In the genomic region with DNA sequence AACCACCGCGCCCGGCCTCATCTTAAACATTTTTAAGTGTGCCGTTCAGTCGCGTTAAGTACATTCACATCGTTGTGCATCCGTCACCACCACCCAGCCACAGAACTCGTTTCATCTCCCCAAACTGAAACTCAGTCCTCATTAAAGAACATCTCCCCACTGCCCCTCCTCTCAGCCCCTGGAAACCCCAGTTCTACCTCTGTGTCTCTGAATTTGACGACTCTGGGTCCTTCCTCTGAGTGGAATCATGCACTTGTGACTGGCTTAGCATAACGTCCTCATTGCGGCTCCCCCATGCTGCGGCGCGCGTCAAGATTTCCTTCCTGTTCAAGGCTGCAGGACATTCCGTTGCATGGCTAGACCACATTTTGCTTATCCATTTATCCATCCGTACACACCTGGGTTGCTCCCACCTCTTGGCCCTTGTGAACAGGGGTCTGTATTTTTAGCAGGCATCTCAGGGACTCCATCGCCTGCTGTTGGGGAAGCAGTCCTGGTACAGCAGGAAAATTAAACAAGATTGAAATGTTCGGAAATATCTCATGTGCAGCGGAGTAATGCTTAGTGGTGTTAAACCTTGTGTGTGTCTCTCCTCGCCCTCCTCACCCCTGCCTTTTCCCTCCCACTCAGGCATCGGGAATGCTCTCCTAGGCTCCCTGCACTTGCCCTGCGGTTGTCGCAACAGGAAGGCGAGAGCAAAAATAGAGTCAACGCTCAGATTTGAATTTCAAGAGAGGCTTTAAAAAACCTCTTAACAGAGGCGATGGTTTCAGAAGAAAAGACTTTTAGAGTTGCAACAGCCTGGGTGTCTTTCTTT, we compare ENCODE assay signal across 18 cellular contexts.
DNase-seq lines count a peak whose midpoint lies in the region; ATAC-seq and TF ChIP-seq lines count a peak whose summit lies in the region.
"Had no signal": no experiment of that assay in that cellular context is flagged by ENCODE, and none has a peak within 500 bp of the region (broad histone marks: within the 10 kb centered on the region; RNA-seq: fewer than 3 reads in every experiment).

No MANE protein-coding gene starts in this region.

- no peaks in the 10 kb centered on the region for H4K20me1 ChIP-seq in H9 (ENCODE audit: control insufficient read depth, insufficient read depth, insufficient read length)

- peaks cover 44 to 46% of the 10 kb centered on the region in 2 experiments for H3K4me1 Mint-ChIP-seq in H9
- H3K4me1 Mint-ChIP-seq in T-cell: peaks cover 5 to 20% (median 20%) of the 10 kb centered on the region in 3 donors
- peaks cover 17% of the 10 kb centered on the region for H3K4me1 Mint-ChIP-seq in osteocyte (ENCODE audit: unreplicated experiment)
- H3K4me1 Mint-ChIP-seq: activated naive CD4-positive, alpha-beta T cell treated with anti-CD3 and anti-CD28 coated beads, Interleukin-2, amount 10 ng/mL, durations not matched to agents 7 days and 5 days; stimulated activated memory B cell treated with anti-CD40 and anti-IgM and Interleukin-4, amounts not matched to agents 10 μg/mL and 1 μg/mL and 100 μg/mL, for 72 hours had no signal

- peaks cover 0 to 4% (median 0%) of the 10 kb centered on the region in 3 experiments; a peak in 1 of 7 replicates for H3K36me3 Mint-ChIP-seq in H9 (ENCODE audit: insufficient read depth in 1 of 3, low read depth in 3 of 3)
- no peaks in the 10 kb centered on the region for H3K36me3 Mint-ChIP-seq in T-cell
- H3K36me3 Mint-ChIP-seq in osteocyte (ENCODE audit: unreplicated experiment): no peaks in the 10 kb centered on the region
- H3K36me3 Mint-ChIP-seq: activated CD4-positive, alpha-beta memory T cell treated with anti-CD3 and anti-CD28 coated beads for 36 hours; activated naive CD4-positive, alpha-beta T cell treated with anti-CD3 and anti-CD28 coated beads, Interleukin-2, amount 10 ng/mL, durations not matched to agents 7 days and 5 days; stimulated activated memory B cell treated with anti-CD40 and anti-IgM and Interleukin-4, amounts not matched to agents 10 μg/mL and 1 μg/mL and 100 μg/mL, for 72 hours had no signal

- no peak overlapping the region for H2BK5ac ChIP-seq in H9 (ENCODE audit: insufficient read length, low read length)

- no peak overlapping the region for H2BK12ac ChIP-seq in H9 (ENCODE audit: insufficient read length, low read depth, low read length)

- no peak overlapping the region for H3K4me2 ChIP-seq in H9 (ENCODE audit: insufficient read depth, insufficient read length, low read length)

- no peak overlapping the region; a peak in 1 of 7 replicates for H3K27ac Mint-ChIP-seq in H9
- no peak overlapping the region for H3K27ac Mint-ChIP-seq in T-cell
- no peak overlapping the region for H3K27ac Mint-ChIP-seq in osteocyte (ENCODE audit: unreplicated experiment)
- H3K27ac Mint-ChIP-seq: activated CD4-positive, alpha-beta memory T cell treated with anti-CD3 and anti-CD28 coated beads for 36 hours; activated naive CD4-positive, alpha-beta T cell treated with anti-CD3 and anti-CD28 coated beads, Interleukin-2, amount 10 ng/mL, durations not matched to agents 7 days and 5 days; IgD-negative memory B cell; stimulated activated memory B cell treated with anti-CD40 and anti-IgM and Interleukin-4, amounts not matched to agents 10 μg/mL and 1 μg/mL and 100 μg/mL, for 72 hours had no signal

- H3K27me3 ChIP-seq in H9 (ENCODE audit: insufficient read depth, low read length): no peaks in the 10 kb centered on the region

- H3K9me3 ChIP-seq in H9 (ENCODE audit: control insufficient read depth, low read depth, low read length): no peaks in the 10 kb centered on the region
- H3K9me3 ChIP-seq: BE2C had no signal

- H3K4me3 Mint-ChIP-seq in H9 (no peak overlapping the region), T-cell (peak overlapping the region; percentile 21 to 64 (median 55)), osteocyte (ENCODE audit: unreplicated experiment) (no peak overlapping the region)
- H3K4me3 Mint-ChIP-seq: activated CD4-positive, alpha-beta memory T cell treated with anti-CD3 and anti-CD28 coated beads for 36 hours; activated naive CD4-positive, alpha-beta T cell treated with anti-CD3 and anti-CD28 coated beads, Interleukin-2, amount 10 ng/mL, durations not matched to agents 7 days and 5 days; IgD-negative memory B cell; stimulated activated memory B cell treated with anti-CD40 and anti-IgM and Interleukin-4, amounts not matched to agents 10 μg/mL and 1 μg/mL and 100 μg/mL, for 72 hours had no signal

- no peak for DNase-seq in H9
- peak in 19 of 34 experiments; percentile 2 to 51 (median 20) for DNase-seq in T-cell
- DNase-seq in dermis blood vessel endothelial cell: peak; percentile 15
- DNase-seq in osteocyte (ENCODE audit: extremely low spot score, unreplicated experiment): peak; percentile 62
- no peak for DNase-seq in ACHN
- DNase-seq in NCI-H446 (lab: John Stamatoyannopoulos, UW): no peak
- no peak for DNase-seq in cortex of kidney (lab: John Stamatoyannopoulos, UW)
- DNase-seq: activated CD4-positive, alpha-beta memory T cell treated with anti-CD3 and anti-CD28 coated beads for 36 hours; activated naive CD4-positive, alpha-beta T cell treated with anti-CD3 and anti-CD28 coated beads, Interleukin-2, amount 10 ng/mL, durations not matched to agents 7 days and 5 days; BE2C; effector memory CD4-positive, alpha-beta T cell; NCI-H2029; NCI-H526 treated with DMSO at 0.1 percent for 48 hours; trophoblast cell had no signal

- H3T11ph ChIP-seq in H9 (ENCODE audit: low read length): no peak overlapping the region

- H3K27me3 Mint-ChIP-seq in H9 (ENCODE audit: low read depth) (peaks cover 32% of the 10 kb centered on the region), T-cell (peaks cover 24 to 33% of the 10 kb centered on the region in 2 donors), osteocyte (ENCODE audit: unreplicated experiment) (no peaks in the 10 kb centered on the region)

- in situ Hi-C loops in ACHN (cut with HindIII; ENCODE audit: low pct_ligation_motif_present, low pct_unique_long_range_greater_than_20kb, low sequenced_read_pairs): no loop called here

- no peak overlapping the region for H3K14ac ChIP-seq in H9 (ENCODE audit: insufficient read depth, low read length)

- H3K23ac ChIP-seq in H9 (ENCODE audit: insufficient read length, low read depth, low read length): no peak overlapping the region

- no peak overlapping the region for H2BK20ac ChIP-seq in H9 (ENCODE audit: low read depth, low read length, poor library complexity, severe bottlenecking)

- peaks cover 2% of the 10 kb centered on the region; the same call in 1 of the 2 replicates for H3K4me1 ChIP-seq in H9 (ENCODE audit: insufficient read depth, low read length)
- H3K4me1 ChIP-seq: BE2C had no signal

- H2AK5ac ChIP-seq in H9 (ENCODE audit: insufficient read length, low read length): no peak overlapping the region

- POLR2A ChIA-PET in T-cell (lab: Charles Lee): no interaction called here

- no peaks in the 10 kb centered on the region for H3K79me2 ChIP-seq in H9 (ENCODE audit: insufficient read depth, low read length)
- H3K79me2 ChIP-seq: parathyroid adenoma had no signal

- H3K4ac ChIP-seq in H9 (ENCODE audit: low read depth, low read length): no peak overlapping the region

- no peak overlapping the region for H2BK120ac ChIP-seq in H9 (ENCODE audit: low read depth, low read length, poor library complexity, severe bottlenecking)

- no peak overlapping the region for H3K9ac ChIP-seq in H9 (ENCODE audit: extremely low read depth, insufficient read length, low read length)
- H3K9ac ChIP-seq: parathyroid adenoma had no signal

- H3K9me3 Mint-ChIP-seq in H9 (no peaks in the 10 kb centered on the region), T-cell (no peaks in the 10 kb centered on the region), osteocyte (ENCODE audit: unreplicated experiment) (no peaks in the 10 kb centered on the region)
- H3K9me3 Mint-ChIP-seq: activated CD4-positive, alpha-beta memory T cell treated with anti-CD3 and anti-CD28 coated beads for 36 hours; activated naive CD4-positive, alpha-beta T cell treated with anti-CD3 and anti-CD28 coated beads, Interleukin-2, amount 10 ng/mL, durations not matched to agents 7 days and 5 days; stimulated activated memory B cell treated with anti-CD40 and anti-IgM and Interleukin-4, amounts not matched to agents 10 μg/mL and 1 μg/mL and 100 μg/mL, for 72 hours had no signal

- H4K91ac ChIP-seq in H9 (ENCODE audit: insufficient read length, low read depth, low read length): no peak overlapping the region

- no peak overlapping the region for H4K5ac ChIP-seq in H9 (ENCODE audit: insufficient read length, low read depth, low read length)

- H2BK15ac ChIP-seq in H9 (ENCODE audit: low read depth, low read length): no peak overlapping the region

- H3K27ac ChIP-seq in H9 (ENCODE audit: insufficient read length, low read depth, low read length): no peak overlapping the region
- H3K27ac ChIP-seq: parathyroid adenoma had no signal

- peak in 3 of 4 experiments; percentile 55 to 94 (median 64) for ATAC-seq in T-cell (replicated peaks in 1 of 4)
- ATAC-seq: Panc1; stimulated activated memory B cell treated with anti-CD40 and anti-IgM and Interleukin-4, amounts not matched to agents 10 μg/mL and 1 μg/mL and 100 μg/mL, for 72 hours had no signal

- H3K18ac ChIP-seq in H9 (ENCODE audit: insufficient read length, low read depth, low read length): peak overlapping the region; percentile 50

- H3K79me1 ChIP-seq in H9 (ENCODE audit: insufficient read depth, low read depth, low read length, poor library complexity, severe bottlenecking): no peaks in the 10 kb centered on the region

- TF ChIP-seq CTCF in H9 (conservative IDR thresholded peaks at IDR 0.05) (no peak), osteocyte (IDR thresholded peaks at IDR 0.05) (no peak)

- no CpG with 5 or more reads among the region's 28 CpGs for WGBS in H9 (ENCODE audit: extremely low coverage, insufficient read length, low lambda C conversion rate)

- no peak overlapping the region for H3K56ac ChIP-seq in H9 (ENCODE audit: insufficient read length, low read depth, low read length)

- H2AFZ ChIP-seq in H9 (ENCODE audit: low read length): no peak overlapping the region
- H2AFZ ChIP-seq: parathyroid adenoma had no signal

- CTCF ChIA-PET in T-cell (lab: Charles Lee): no interaction called here

- no peak overlapping the region for H4K8ac ChIP-seq in H9 (replicated peaks; ENCODE audit: insufficient read length, low read depth, low read length)

- H3K23me2 ChIP-seq in H9 (ENCODE audit: insufficient read length, low read depth, low read length, poor library complexity, severe bottlenecking): no peaks in the 10 kb centered on the region

Comparison
In these comparisons a context has a peak if more than half of its experiments do, and no peak if none do; other contexts are left out.
1. DNase-seq: peak in T-cell (19 of 34), dermis blood vessel endothelial cell (single experiment) and osteocyte (single experiment); none in H9 (single experiment), ACHN (single experiment), NCI-H446 (0 of 2) and cortex of kidney (single experiment).
2. H3K4me3 Mint-ChIP-seq: peak in T-cell (3 of 3); none in H9 (0 of 2) and osteocyte (single experiment).